26 cellular contexts compared by ENCODE assay signal in the genomic region with DNA sequence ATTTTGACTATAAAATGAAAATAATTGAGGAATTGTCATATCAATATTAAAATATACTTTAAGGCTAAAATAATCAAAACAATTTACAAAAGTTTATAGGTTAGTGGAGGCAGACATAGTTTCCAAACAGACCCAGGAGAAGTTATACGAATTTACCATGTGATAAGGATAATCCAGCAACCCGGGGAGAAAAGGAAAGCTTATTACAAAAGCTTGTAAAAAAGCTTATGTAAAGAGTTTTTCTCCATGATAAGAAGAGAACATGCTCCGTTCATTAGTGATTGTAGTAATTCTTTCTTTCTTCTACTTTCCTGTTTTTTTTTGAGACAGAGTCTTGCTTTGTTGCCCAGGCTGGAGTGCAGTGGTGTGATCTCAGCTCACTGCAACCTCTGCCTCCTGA.
"Had no signal": no experiment of that assay in that cellular context is flagged by ENCODE, and none has a peak within 500 bp of the region (broad histone marks: within the 10 kb centered on the region; RNA-seq: fewer than 3 reads in every experiment).

No MANE protein-coding gene starts in this region.

- H3K4me3 Mint-ChIP-seq: IgD-negative memory B cell had no signal

- H3K4me1 ChIP-seq: Peyer's patch, SJSA1 had no signal

- H3K9me3 Mint-ChIP-seq: IgD-negative memory B cell had no signal

- H3K36me3 ChIP-seq: Peyer's patch had no signal

- DNase-seq: Kasumi-1, MM.1S, NCI-H1092 treated with DMSO at 0.1 percent for 48 hours, NCI-H1436, NCI-H187, NCI-H2029, NCI-H2081 treated with DMSO at 0.1 percent for 48 hours, NCI-H2171, NCI-H226, NCI-H446, NCI-H510A, NCI-H524 treated with DMSO at 0.1 percent for 48 hours, NCI-H69, NCI-H774, OCI-M1, Peyer's patch, SHP77 treated with DMSO at 0.1 percent for 48 hours, SK-N-SH, SW 1271 had no signal

- H3K27me3 Mint-ChIP-seq: IgD-negative memory B cell had no signal

- ATAC-seq: K562, Right ventricle myocardium inferior had no signal

- H3K9ac ChIP-seq: KMS-11, SK-N-SH had no signal

- H3K27ac ChIP-seq: HL-60, KMS-11, PC-9, Peyer's patch, SJSA1 had no signal

- H3K4me3 ChIP-seq: K562, PC-9, Peyer's patch, SJSA1 had no signal

- H3K9me3 ChIP-seq: Peyer's patch, SJSA1, SK-N-SH had no signal

- H3K27me3 ChIP-seq: Peyer's patch, SJSA1 had no signal

- H3K27ac Mint-ChIP-seq: IgD-negative memory B cell had no signal
